In genomic region chr14:58866386-58866785, GRCh38 we compare ENCODE assay signal across 2 cellular contexts.
TF ChIP-seq lines count a peak whose summit lies in the region.

No MANE protein-coding gene starts in this region.

TF ChIP-seq in IMR-90, 13 proteins besides CTCF, POLR2A, EP300 and RAD21:
- TF ChIP-seq NFE2L2 (IDR thresholded peaks at IDR 0.05; ENCODE audit: low read depth, low read length) (no peak), CEBPB (IDR thresholded peaks at IDR 0.05; ENCODE audit: low read depth, low read length) (no peak), ELK1 (IDR thresholded peaks at IDR 0.05; ENCODE audit: borderline replicate concordance, low read depth, low read length) (no peak), USF2 (IDR thresholded peaks at IDR 0.05; ENCODE audit: low read depth, low read length) (no peak), RFX5 (IDR thresholded peaks at IDR 0.05; ENCODE audit: low read depth, low read length) (no peak), RCOR1 (IDR thresholded peaks at IDR 0.05; ENCODE audit: insufficient replicate concordance, low read length) (no peak), MXI1 (IDR thresholded peaks at IDR 0.05; ENCODE audit: borderline replicate concordance, low read depth, low read length) (no peak)

TF ChIP-seq in SK-N-SH, 30 proteins besides CTCF, POLR2A, EP300 and RAD21:
- TF ChIP-seq IRF3 (IDR thresholded peaks at IDR 0.05; ENCODE audit: low read depth, low read length) (no peak), RFX5 (IDR thresholded peaks at IDR 0.05; ENCODE audit: low read length) (no peak), RXRA (IDR thresholded peaks at IDR 0.05; ENCODE audit: borderline replicate concordance, low read depth) (no peak), FOXM1 (IDR thresholded peaks at IDR 0.05; ENCODE audit: low read depth) (no peak), MXI1 (IDR thresholded peaks at IDR 0.05; ENCODE audit: low read depth, low read length) (no peak), NFIC (IDR thresholded peaks at IDR 0.05; ENCODE audit: borderline replicate concordance) (no peak), MEF2A (IDR thresholded peaks at IDR 0.05; ENCODE audit: borderline replicate concordance, low read depth) (no peak), FOSL2 (IDR thresholded peaks at IDR 0.05; ENCODE audit: borderline replicate concordance, low read depth) (no peak), ZBTB33 (IDR thresholded peaks at IDR 0.05; ENCODE audit: borderline replicate concordance, low read depth) (no peak), TEAD4 (IDR thresholded peaks at IDR 0.05; ENCODE audit: borderline replicate concordance, insufficient read depth) (no peak), REST (IDR thresholded peaks at IDR 0.05; ENCODE audit: low read depth, low read length) (no peak), EZH2phosphoT487 (IDR thresholded peaks at IDR 0.05; ENCODE audit: borderline replicate concordance, low read depth) (no peak), SIN3A (IDR thresholded peaks at IDR 0.05; ENCODE audit: borderline replicate concordance, low read depth, low read length) (no peak), RCOR1 (IDR thresholded peaks at IDR 0.05; ENCODE audit: low read length) (no peak), JUND (IDR thresholded peaks at IDR 0.05) (no peak), MAX (IDR thresholded peaks at IDR 0.05; ENCODE audit: low read depth) (no peak), FOXJ3 (CRISPR knock-in tag; IDR thresholded peaks at IDR 0.05) (no peak), GATA2 (CRISPR knock-in tag; IDR thresholded peaks at IDR 0.05) (no peak), TAF1 (IDR thresholded peaks at IDR 0.05; ENCODE audit: borderline replicate concordance, low read depth, low read length) (no peak)
